Comparison of ENCODE assay signal across 24 cellular contexts in the genomic region with DNA sequence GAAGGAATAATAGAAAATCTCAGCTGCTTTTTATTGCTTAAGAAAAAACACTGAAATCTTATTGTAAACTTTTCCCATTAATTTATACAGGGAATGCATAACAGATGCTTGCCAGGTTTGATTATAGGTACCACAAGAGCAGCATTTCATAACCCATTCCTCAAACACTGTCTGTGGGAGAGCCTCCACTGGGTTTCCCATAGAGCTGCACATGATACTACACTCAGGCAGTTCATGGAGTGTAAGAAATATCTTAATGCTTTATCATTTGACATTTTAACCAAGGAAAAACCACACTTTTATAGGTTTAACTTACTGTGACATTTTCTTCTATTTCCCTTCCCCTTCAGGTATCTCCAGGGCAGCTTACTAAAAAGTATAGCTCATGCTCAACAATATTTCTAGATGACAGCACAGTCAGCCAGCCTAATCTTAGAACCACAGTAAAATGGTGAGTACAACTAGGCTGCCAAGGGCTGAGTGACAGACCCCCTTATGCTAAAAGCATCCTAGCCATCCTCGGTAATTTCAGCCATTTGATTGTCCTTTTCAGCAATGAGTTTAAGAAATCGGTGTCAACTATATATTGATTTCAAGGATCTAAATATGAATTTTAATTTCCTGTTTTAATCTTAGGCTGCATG.
"Had no signal": no experiment of that assay in that cellular context is flagged by ENCODE, and none has a peak within 500 bp of the region (broad histone marks: within the 10 kb centered on the region; RNA-seq: fewer than 3 reads in every experiment).

No MANE protein-coding gene starts in this region.

- H3K27ac Mint-ChIP-seq: natural killer cell treated with Interleukin-12 subunit alpha and Interleukin-12 subunit beta and Interleukin-15 and Interleukin-18, amount 100 ng/mL, for 72 hours; stimulated activated effector memory CD8-positive, alpha-beta T cell treated with anti-CD3 and anti-CD28 coated beads, Interleukin-12 subunit alpha, Interleukin-12 subunit beta, amount 100 ng/mL, for 72 hours; type B pancreatic cell had no signal

- H3K9me3 ChIP-seq: esophagus muscularis mucosa, heart right ventricle, left ventricle myocardium inferior, lower lobe of right lung, neutrophil, prostate gland, right atrium auricular region, sigmoid colon, testis, tibial artery had no signal

- ATAC-seq: natural killer cell treated with Interleukin-12 subunit alpha and Interleukin-12 subunit beta and Interleukin-15 and Interleukin-18, amount 100 ng/mL, for 72 hours; stimulated activated effector memory CD8-positive, alpha-beta T cell treated with anti-CD3 and anti-CD28 coated beads, Interleukin-12 subunit alpha, Interleukin-12 subunit beta, amount 100 ng/mL, for 72 hours; stimulated activated naive CD8-positive, alpha-beta T cell treated with anti-CD3 and anti-CD28 coated beads, Interleukin-15, Interleukin-2, amounts not matched to agents 100 U/mL and 50 U/mL, for 24 hours had no signal

- H2AFZ ChIP-seq: parathyroid adenoma had no signal

- H3K9ac ChIP-seq: parathyroid adenoma had no signal

- H3K36me3 Mint-ChIP-seq: natural killer cell treated with Interleukin-12 subunit alpha and Interleukin-12 subunit beta and Interleukin-15 and Interleukin-18, amount 100 ng/mL, for 72 hours had no signal

- H3K27ac ChIP-seq: coronary artery, esophagus muscularis mucosa, heart right ventricle, left ventricle myocardium inferior, lower lobe of right lung, neutrophil, parathyroid adenoma, prostate gland, right atrium auricular region, sigmoid colon, testis, tibial artery had no signal

- H3K4me1 ChIP-seq: esophagus muscularis mucosa, heart right ventricle, left ventricle myocardium inferior, lower lobe of right lung, parathyroid adenoma, prostate gland, right atrium auricular region, sigmoid colon, testis, tibial artery had no signal

- H3K9me3 Mint-ChIP-seq: natural killer cell treated with Interleukin-12 subunit alpha and Interleukin-12 subunit beta and Interleukin-15 and Interleukin-18, amount 100 ng/mL, for 72 hours; neural crest cell; stimulated activated effector memory CD8-positive, alpha-beta T cell treated with anti-CD3 and anti-CD28 coated beads, Interleukin-12 subunit alpha, Interleukin-12 subunit beta, amount 100 ng/mL, for 72 hours; type B pancreatic cell had no signal

- H3K36me3 ChIP-seq: prostate gland, right atrium auricular region had no signal

- DNase-seq: effector memory CD4-positive, alpha-beta T cell; foreskin melanocyte; glutamatergic neuron; heart right ventricle; left cardiac atrium; left ventricle myocardium inferior; lower lobe of right lung; sigmoid colon; stimulated activated CD4-positive, alpha-beta T cell treated with anti-CD3 and anti-CD28 coated beads, Interleukin-2, amount 100 ng/mL, for 24 hours; stimulated activated CD4-positive, alpha-beta T cell treated with anti-CD3 and anti-CD28 coated beads, Interleukin-4, amount 100 ng/mL, for 24 hours; stimulated activated naive CD8-positive, alpha-beta T cell treated with anti-CD3 and anti-CD28 coated beads, Interleukin-15, Interleukin-2, amounts not matched to agents 100 U/mL and 50 U/mL, for 24 hours; testis; tibial artery had no signal

- H3K79me2 ChIP-seq: parathyroid adenoma had no signal

- H3K27me3 ChIP-seq: esophagus muscularis mucosa, heart right ventricle, neutrophil, right atrium auricular region, sigmoid colon, testis, tibial artery had no signal

- H3K4me1 Mint-ChIP-seq: neural crest cell; stimulated activated effector memory CD8-positive, alpha-beta T cell treated with anti-CD3 and anti-CD28 coated beads, Interleukin-12 subunit alpha, Interleukin-12 subunit beta, amount 100 ng/mL, for 72 hours had no signal

- H3K27me3 Mint-ChIP-seq: natural killer cell treated with Interleukin-12 subunit alpha and Interleukin-12 subunit beta and Interleukin-15 and Interleukin-18, amount 100 ng/mL, for 72 hours; type B pancreatic cell had no signal

- H3K4me3 ChIP-seq: coronary artery, esophagus muscularis mucosa, heart right ventricle, left ventricle myocardium inferior, lower lobe of right lung, prostate gland, right atrium auricular region, sigmoid colon, testis, tibial artery had no signal

- FAIRE-seq: endothelial cell of umbilical vein had no signal

- H3K4me3 Mint-ChIP-seq: natural killer cell treated with Interleukin-12 subunit alpha and Interleukin-12 subunit beta and Interleukin-15 and Interleukin-18, amount 100 ng/mL, for 72 hours; neural crest cell; stimulated activated effector memory CD8-positive, alpha-beta T cell treated with anti-CD3 and anti-CD28 coated beads, Interleukin-12 subunit alpha, Interleukin-12 subunit beta, amount 100 ng/mL, for 72 hours; type B pancreatic cell had no signal
